Comparison of ENCODE assay signal across 33 cellular contexts in the genomic region with DNA sequence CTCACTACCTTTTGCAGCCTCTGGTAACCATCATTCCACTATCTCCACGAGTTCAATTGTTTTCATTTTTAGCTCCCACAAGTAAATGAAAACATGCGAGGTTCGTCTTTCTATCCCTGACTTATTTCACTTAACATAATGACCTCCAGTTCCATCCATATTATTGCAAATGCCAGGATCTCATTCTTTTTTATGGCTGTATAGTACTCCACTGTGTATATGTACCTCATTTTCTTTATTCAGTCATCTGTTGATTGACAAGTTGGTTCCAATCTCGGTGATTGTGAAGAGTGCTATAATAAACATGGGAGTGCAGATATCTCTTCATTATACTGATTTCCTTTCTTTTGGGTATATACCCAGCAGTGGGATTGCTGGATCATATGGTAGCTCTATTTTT. TPM values are rescaled to one million over a fixed set of nuclear protein-coding genes. Genes with fewer than 3 reads are reported as not detected.
"Had no signal": no experiment of that assay in that cellular context is flagged by ENCODE, and none has a peak within 500 bp of the region (broad histone marks: within the 10 kb centered on the region; RNA-seq: fewer than 3 reads in every experiment).

No MANE protein-coding gene starts in this region.

- H3K27me3 ChIP-seq: colonic mucosa, dorsolateral prefrontal cortex, esophagus muscularis mucosa, esophagus squamous epithelium, foreskin keratinocyte, gastrocnemius medialis, gastroesophageal sphincter, heart left ventricle, heart right ventricle, hepatocyte had no signal

- H3K4me2 ChIP-seq: hepatocyte had no signal

- H3K9me3 ChIP-seq: colonic mucosa, esophagus squamous epithelium, gastroesophageal sphincter had no signal

- H3K9me3 Mint-ChIP-seq: dendritic cell treated with granulocyte-macrophage colony-stimulating factor and Interleukin-4, amounts not matched to agents 40 ng/mL and 50 ng/mL, for 4 days; effector memory CD8-positive, alpha-beta T cell had no signal

- H3K27ac ChIP-seq: colonic mucosa, coronary artery, dorsolateral prefrontal cortex, epithelial cell of prostate, esophagus muscularis mucosa, esophagus squamous epithelium, foreskin keratinocyte, gastrocnemius medialis, gastroesophageal sphincter, heart left ventricle, heart right ventricle, hepatocyte had no signal

- H3K27me3 Mint-ChIP-seq: dendritic cell treated with granulocyte-macrophage colony-stimulating factor and Interleukin-4, amounts not matched to agents 40 ng/mL and 50 ng/mL, for 4 days; effector memory CD8-positive, alpha-beta T cell had no signal

- H3K4me1 ChIP-seq: colonic mucosa, esophagus muscularis mucosa, gastrocnemius medialis, gastroesophageal sphincter, heart left ventricle, heart right ventricle had no signal

- DNase-seq: colonic mucosa; cortex of kidney; dermis blood vessel endothelial cell; dorsolateral prefrontal cortex; effector CD4-positive, alpha-beta T cell; effector CD8-positive, alpha-beta T cell; effector memory CD4-positive, alpha-beta T cell; effector memory CD8-positive, alpha-beta T cell; endodermal cell; erythroblast; esophagus squamous epithelium; foreskin fibroblast; foreskin keratinocyte; foreskin melanocyte; gastrocnemius medialis; glutamatergic neuron; head of caudate nucleus; heart left ventricle; heart right ventricle had no signal

- H3K4me3 Mint-ChIP-seq: dendritic cell treated with granulocyte-macrophage colony-stimulating factor and Interleukin-4, amounts not matched to agents 40 ng/mL and 50 ng/mL, for 4 days; effector memory CD8-positive, alpha-beta T cell; endodermal cell had no signal

- H3K36me3 ChIP-seq: colonic mucosa, esophagus muscularis mucosa, esophagus squamous epithelium, gastrocnemius medialis, gastroesophageal sphincter, heart left ventricle, heart right ventricle had no signal

- ATAC-seq: effector memory CD8-positive, alpha-beta T cell; esophagus mucosa; foreskin keratinocyte; gastrocnemius medialis; gastroesophageal sphincter; heart left ventricle; heart right ventricle had no signal

- H3K4me3 ChIP-seq: colonic mucosa, coronary artery, dorsolateral prefrontal cortex, esophagus muscularis mucosa, esophagus squamous epithelium, gastrocnemius medialis, gastroesophageal sphincter, heart left ventricle, heart right ventricle, hepatocyte had no signal

- H3K27ac Mint-ChIP-seq: dendritic cell treated with granulocyte-macrophage colony-stimulating factor and Interleukin-4, amounts not matched to agents 40 ng/mL and 50 ng/mL, for 4 days; effector memory CD8-positive, alpha-beta T cell; endodermal cell had no signal

- H2AFZ ChIP-seq: hepatocyte had no signal

- H3K79me2 ChIP-seq: hepatocyte had no signal

- H3K4me1 Mint-ChIP-seq: endodermal cell had no signal

- FAIRE-seq: endometrium, endothelial cell of umbilical vein had no signal

RNA-seq across cellular contexts. Expression of gene IL1RN, which starts 16.9 kb away (rescaled TPM):
- total RNA-seq: dermis microvascular lymphatic vessel endothelial cell, endodermal cell, endothelial cell of umbilical vein, fibroblast of lung, fibroblast of villous mesenchyme, frontal cortex, glomerular endothelial cell had no signal
- polyA plus RNA-seq: endothelial cell of umbilical vein had no signal
